In genomic region chr9:128503870-128504269, GRCh38 we compare ENCODE assay signal across 8 cellular contexts. TPM values are rescaled to one million over a fixed set of nuclear protein-coding genes. Genes with fewer than 3 reads are reported as not detected.
DNase-seq lines count a peak whose midpoint lies in the region; ATAC-seq and TF ChIP-seq lines count a peak whose summit lies in the region.

No MANE protein-coding gene starts in this region.

- no peaks in the 10 kb centered on the region for H3K9me3 ChIP-seq in RWPE2 (ENCODE audit: severe bottlenecking)
- H3K9me3 ChIP-seq in ovary, result no peaks in the 10 kb centered on the region

- intact Hi-C loops in ovary (cut with DNase I), result loop anchor here in 2 of 4 donors (5.0 kb wide), 2 partner anchors 43 to 47 kb away; partner anchors contain the start of gene ODF2 (in 1 of the 2)

- H3K4me1 ChIP-seq in RWPE2 (ENCODE audit: insufficient read depth, poor library complexity, severe bottlenecking) (peaks cover 8% of the 10 kb centered on the region), ovary (ENCODE audit: insufficient read depth) (peaks cover 7% of the 10 kb centered on the region)

- 5 to 9% (median 6%) methylated on average over 11 of the region's 11 CpGs for WGBS in ovary, 3 donors

- TF ChIP-seq EP300 in ovary (IDR thresholded peaks at IDR 0.05), result no peak

- TF ChIP-seq CTCF in RWPE2 (IDR thresholded peaks at IDR 0.05; ENCODE audit: poor library complexity, severe bottlenecking) (no peak), epithelial cell of proximal tubule (conservative IDR thresholded peaks at IDR 0.05; ENCODE audit: low read depth, low read length) (no peak), ovary (IDR thresholded peaks at IDR 0.05) (no peak)

- H3K4me3 ChIP-seq in RWPE2 (ENCODE audit: severe bottlenecking) (peak overlapping the region; percentile 53), epithelial cell of proximal tubule (ENCODE audit: low read depth, low read length) (peak overlapping the region; percentile 71), ovary (peak overlapping the region; percentile 95)

- H3K27ac ChIP-seq in RWPE2 (ENCODE audit: poor library complexity, severe bottlenecking), result peak overlapping the region; percentile 47
- peak overlapping the region in 1 of 2 donors; percentile 50 for H3K27ac ChIP-seq in ovary

- ATAC-seq in RWPE2 (ENCODE audit: low read depth) (peak; percentile 32; the same call in 2 of the 3 replicates), GM21737 (IDR thresholded peaks at IDR 0.05; ENCODE audit: unreplicated experiment) (no peak), GM18519 (IDR thresholded peaks at IDR 0.05; ENCODE audit: low FRiP score, unreplicated experiment) (no peak), GM21576 (IDR thresholded peaks at IDR 0.05; ENCODE audit: unreplicated experiment) (no peak)

- DNase-seq in NCI-H510A treated with DMSO at 0.1 percent for 48 hours (lab: John Stamatoyannopoulos, UW) (peak; percentile 23), NCI-H510A (lab: John Stamatoyannopoulos, UW) (no peak), RWPE2 (ENCODE audit: low spot score) (no peak), epithelial cell of proximal tubule (ENCODE audit: low read depth) (no peak), ovary (peak; percentile 38 to 66 (median 50))

- H3K36me3 ChIP-seq in RWPE2 (ENCODE audit: low read depth) (peaks cover 25% of the 10 kb centered on the region), ovary (no peaks in the 10 kb centered on the region)

- H3K27me3 ChIP-seq in RWPE2 (ENCODE audit: insufficient read depth, poor library complexity, severe bottlenecking) (no peaks in the 10 kb centered on the region), ovary (no peaks in the 10 kb centered on the region)

- no peak for TF ChIP-seq POLR2A in ovary (IDR thresholded peaks at IDR 0.05)

RNA-seq across cellular contexts. Expression of gene GLE1, which starts 0.6 kb away (rescaled TPM):
- total RNA-seq in epithelial cell of proximal tubule (25.4 and 28.8 TPM in 2 replicates), ovary (10 to 100 TPM; 12.4 to 20.2 (median 19.0) TPM)
- 10 to 100 TPM; 14.0 to 28.2 TPM for polyA plus RNA-seq in ovary

RNA-seq across cellular contexts. Expression of gene ODF2, which starts 48.1 kb away (rescaled TPM):
- 32.6 and 38.2 TPM in 2 replicates for total RNA-seq in epithelial cell of proximal tubule
- total RNA-seq in ovary, result 10 to 100 TPM in 6 of 7 donors, 1 to 10 TPM in 1; 9.7 to 26.5 (median 20.3) TPM
- 10 to 100 TPM; 14.6 to 23.9 TPM for polyA plus RNA-seq in ovary

RNA-seq across cellular contexts. Expression of gene SPTAN1, which starts 48.5 kb away (rescaled TPM):
- total RNA-seq in epithelial cell of proximal tubule (166 and 193 TPM in 2 replicates), ovary (100 to 1,000 TPM; 140 to 301 (median 261) TPM)
- polyA plus RNA-seq in ovary, result 100 to 1,000 TPM; 120 to 241 TPM

Comparison
In these comparisons a context has a peak if more than half of its experiments do, and no peak if none do; other contexts are left out.
1. DNase-seq: peak in NCI-H510A treated with DMSO at 0.1 percent for 48 hours (single experiment) and ovary (5 of 5); none in NCI-H510A (single experiment), RWPE2 (single experiment) and epithelial cell of proximal tubule (single experiment).
2. Peak in every context shown above with its lines, with median percentiles within 50 percentile points of each other: H3K4me3 ChIP-seq.